ENCODE assay signal across 21 cellular contexts in genomic region chr16:2856686-2857450, GRCh38. TPM values are rescaled to one million over a fixed set of nuclear protein-coding genes. Genes with fewer than 3 reads are reported as not detected.
DNase-seq lines count a peak whose midpoint lies in the region; ATAC-seq and TF ChIP-seq lines count a peak whose summit lies in the region.
"Had no signal": no experiment of that assay in that cellular context is flagged by ENCODE, and none has a peak within 500 bp of the region (broad histone marks: within the 10 kb centered on the region; RNA-seq: fewer than 3 reads in every experiment).

No MANE protein-coding gene starts in this region.

- H4K8ac ChIP-seq in mesenchymal stem cell (ENCODE audit: low read length), result no peak overlapping the region

- 79 to 81% methylated on average over 8 to 18 of the region's 24 CpGs for WGBS in body of pancreas, 2 donors
- WGBS in mesenchymal stem cell, result 90% methylated on average over 20 of the region's 24 CpGs

- H3K79me1 ChIP-seq in mesenchymal stem cell (replicated peaks; ENCODE audit: low read length, poor library complexity, severe bottlenecking), result no peaks in the 10 kb centered on the region

- H3K4me1 ChIP-seq in right atrium auricular region, result peaks cover 0 to 9% of the 10 kb centered on the region in 2 donors
- H3K4me1 ChIP-seq in body of pancreas, result peaks cover 28% of the 10 kb centered on the region
- peaks cover 17% of the 10 kb centered on the region for H3K4me1 ChIP-seq in mesenchymal stem cell (ENCODE audit: control insufficient read depth, insufficient read depth, low read depth, low read length)
- no peaks in the 10 kb centered on the region for H3K4me1 ChIP-seq in upper lobe of right lung

- H3K9me3 ChIP-seq in right atrium auricular region, result peaks cover 0 to 16% of the 10 kb centered on the region in 2 donors
- H3K9me3 ChIP-seq in body of pancreas, result no peaks in the 10 kb centered on the region
- peaks cover 16% of the 10 kb centered on the region for H3K9me3 ChIP-seq in mesenchymal stem cell (ENCODE audit: control insufficient read depth, low read length)
- H3K9me3 ChIP-seq in upper lobe of right lung, result no peaks in the 10 kb centered on the region

- H3K27ac ChIP-seq in right atrium auricular region (no peak overlapping the region), body of pancreas (peak overlapping the region; percentile 87 to 99 (median 94)), mesenchymal stem cell (ENCODE audit: low read length, poor library complexity, severe bottlenecking) (no peak overlapping the region), upper lobe of right lung (peak overlapping the region; percentile 80)
- H3K27ac ChIP-seq: SK-N-MC had no signal

- H3K27me3 ChIP-seq in right atrium auricular region, result peaks cover 0 to 12% of the 10 kb centered on the region in 2 donors
- H3K27me3 ChIP-seq in body of pancreas, result no peaks in the 10 kb centered on the region
- H3K27me3 ChIP-seq in mesenchymal stem cell (ENCODE audit: control insufficient read depth in 1 of 2, insufficient read depth in 1 of 2, low read length in 2 of 2), result peaks cover 13 to 40% of the 10 kb centered on the region in 2 experiments
- H3K27me3 ChIP-seq in upper lobe of right lung, result peaks cover 34% of the 10 kb centered on the region

- H2AFZ ChIP-seq in mesenchymal stem cell (ENCODE audit: low read depth, low read length), result peak overlapping the region; percentile 18

- no peak overlapping the region for H2BK120ac ChIP-seq in mesenchymal stem cell (ENCODE audit: low read depth, low read length)

- no peak overlapping the region for H2BK12ac ChIP-seq in mesenchymal stem cell (ENCODE audit: low read length in 2 of 2)

- H3K9ac ChIP-seq in mesenchymal stem cell (ENCODE audit: low read length), result no peak overlapping the region

- peak; percentile 54 for DNase-seq in cardiac septum (ENCODE audit: low spot score)
- no peak for DNase-seq in right atrium auricular region (ENCODE audit: low spot score)
- DNase-seq in body of pancreas, result no peak
- DNase-seq in mesenchymal stem cell, result no peak
- DNase-seq in upper lobe of right lung, result no peak
- no peak for DNase-seq in GF-D8 (lab: John Stamatoyannopoulos, UW)
- DNase-seq in HCEC 1CT, result no peak
- DNase-seq: activated CD4-positive, alpha-beta T cell treated with anti-CD3 and anti-CD28 coated beads, Interleukin-2, amount 10 ng/mL, durations not matched to agents 7 days and 5 days; caudate nucleus; COR-L47; effector CD8-positive, alpha-beta T cell; GDM1; HFFc6; hypothalamus; left lung; NCI-H1930; NCI-H510A had no signal

- no peak for TF ChIP-seq POLR2A in body of pancreas (IDR thresholded peaks at IDR 0.05)

- no peak overlapping the region for H3K23ac ChIP-seq in mesenchymal stem cell (ENCODE audit: low read length in 2 of 2)

- intact Hi-C loops in cardiac septum (cut with DNase I) (no loop called here), body of pancreas (cut with DNase I) (no loop called here), upper lobe of right lung (cut with DNase I) (no loop called here)

- H2BK15ac ChIP-seq in mesenchymal stem cell (ENCODE audit: low read depth, poor library complexity, severe bottlenecking), result no peak overlapping the region

- no peak overlapping the region for H4K91ac ChIP-seq in mesenchymal stem cell (ENCODE audit: low read length)

- no peak overlapping the region for H3K4ac ChIP-seq in mesenchymal stem cell (ENCODE audit: low read depth in 1 of 2, low read length in 2 of 2)

- H3K36me3 ChIP-seq in right atrium auricular region (no peaks in the 10 kb centered on the region), body of pancreas (replicated peaks in 1 of 2; ENCODE audit: insufficient read depth in 1 of 2, low read depth in 2 of 2) (peaks cover 0 to 4% of the 10 kb centered on the region in 2 donors), mesenchymal stem cell (ENCODE audit: control insufficient read depth in 1 of 2, insufficient read depth in 2 of 2, low read depth in 1 of 2, low read length in 2 of 2) (no peaks in the 10 kb centered on the region), upper lobe of right lung (no peaks in the 10 kb centered on the region)

- no peak overlapping the region for H3K4me3 ChIP-seq in right atrium auricular region
- no peak overlapping the region for H3K4me3 ChIP-seq in body of pancreas
- no peak overlapping the region for H3K4me3 ChIP-seq in mesenchymal stem cell (ENCODE audit: insufficient read depth in 1 of 2, low read depth in 1 of 2, low read length in 2 of 2)
- peak overlapping the region; percentile 43 for H3K4me3 ChIP-seq in upper lobe of right lung
- H3K4me3 ChIP-seq: SK-N-MC had no signal

- no peak overlapping the region for H3K14ac ChIP-seq in mesenchymal stem cell (ENCODE audit: low read length in 2 of 2)

- no peak overlapping the region for H2BK5ac ChIP-seq in mesenchymal stem cell (ENCODE audit: low read depth, low read length, poor library complexity, severe bottlenecking)

- no peak for TF ChIP-seq CTCF in right atrium auricular region (IDR thresholded peaks at IDR 0.05)
- no peak for TF ChIP-seq CTCF in body of pancreas (IDR thresholded peaks at IDR 0.05)
- TF ChIP-seq CTCF in upper lobe of right lung (IDR thresholded peaks at IDR 0.05), result no peak

- no peak overlapping the region for H3K4me2 ChIP-seq in mesenchymal stem cell (ENCODE audit: low read length, poor library complexity, severe bottlenecking)

- no peak overlapping the region for H3K18ac ChIP-seq in mesenchymal stem cell (ENCODE audit: low read depth in 1 of 2, low read length in 2 of 2)

- ATAC-seq in body of pancreas (no peak), upper lobe of right lung (no peak), GM21528 (IDR thresholded peaks at IDR 0.05; ENCODE audit: low FRiP score, unreplicated experiment) (no peak)
- ATAC-seq: activated naive CD8-positive, alpha-beta T cell treated with anti-CD3 and anti-CD28 coated beads, Interleukin-2, amount 50 U/mL, for 24 hours had no signal

- no peak overlapping the region for H2AK5ac ChIP-seq in mesenchymal stem cell (ENCODE audit: low read length, severe bottlenecking)

RNA-seq across cellular contexts. Expression of gene PRSS22, which starts 1.1 kb away (rescaled TPM):
- total RNA-seq in cardiac septum (not detected), right atrium auricular region (not detected), body of pancreas (10 to 100 TPM in 1 of 2 donors, 1 to 10 TPM in 1; 3.6 to 19.4 TPM), upper lobe of right lung (15.2 TPM)
- not detected for polyA plus RNA-seq in mesenchymal stem cell (2013, experiment 1 of 2)
- not detected for polyA plus RNA-seq in mesenchymal stem cell (2013, experiment 2 of 2)
- total RNA-seq: activated CD4-positive, alpha-beta T cell treated with anti-CD3 and anti-CD28 coated beads, Interleukin-2, amount 10 ng/mL, durations not matched to agents 7 days and 5 days; HFFc6; LHCN-M2 had no signal

RNA-seq across cellular contexts. Expression of gene FLYWCH2, which starts 26.1 kb away (rescaled TPM):
- total RNA-seq in cardiac septum (20.8 TPM), right atrium auricular region (10 to 100 TPM; 48.2 to 57.9 TPM), body of pancreas (10 to 100 TPM; 23.6 to 49.1 TPM), upper lobe of right lung (29.0 TPM)
- 32.0 TPM for polyA plus RNA-seq in mesenchymal stem cell (2013, experiment 1 of 2)
- 33.1 TPM for polyA plus RNA-seq in mesenchymal stem cell (2013, experiment 2 of 2)

RNA-seq across cellular contexts. Expression of gene ZG16B, which starts 26.8 kb away (rescaled TPM):
- not detected for total RNA-seq in cardiac septum
- under 1 TPM in 1 of 2 donors, not detected in 1; 0.79 TPM for total RNA-seq in right atrium auricular region
- total RNA-seq in body of pancreas, result not detected
- polyA plus RNA-seq in mesenchymal stem cell (2013, experiment 1 of 2), result 2.2 TPM
- polyA plus RNA-seq in mesenchymal stem cell (2013, experiment 2 of 2), result 2.3 TPM
- not detected for total RNA-seq in upper lobe of right lung
- total RNA-seq: LHCN-M2 had no signal

RNA-seq across cellular contexts. Expression of gene PRSS21, which starts 39.8 kb away (rescaled TPM):
- total RNA-seq in cardiac septum (not detected), right atrium auricular region (not detected), body of pancreas (1 to 10 TPM in 1 of 2 donors, under 1 TPM in 1; 0.66 to 1.6 TPM), upper lobe of right lung (17.1 TPM)
- not detected for polyA plus RNA-seq in mesenchymal stem cell (2013, experiment 1 of 2)
- not detected for polyA plus RNA-seq in mesenchymal stem cell (2013, experiment 2 of 2)
- total RNA-seq: HFFc6, LHCN-M2 had no signal

RNA-seq across cellular contexts. Expression of gene FLYWCH1, which starts 54.9 kb away (rescaled TPM):
- 43.5 TPM for total RNA-seq in cardiac septum
- total RNA-seq in right atrium auricular region, result 10 to 100 TPM; 31.5 to 37.8 TPM
- 10 to 100 TPM; 24.6 to 53.7 TPM for total RNA-seq in body of pancreas
- polyA plus RNA-seq in mesenchymal stem cell (2013, experiment 1 of 2), result 18.4 TPM
- polyA plus RNA-seq in mesenchymal stem cell (2013, experiment 2 of 2), result 17.3 TPM
- total RNA-seq in upper lobe of right lung, result 41.3 TPM

Comparison
In these comparisons a context has a peak if more than half of its experiments do, and no peak if none do; other contexts are left out.
1. H3K27ac ChIP-seq: peak in body of pancreas (4 of 4) and upper lobe of right lung (single experiment); none in right atrium auricular region (0 of 2) and mesenchymal stem cell (single experiment).